Comparison of ENCODE assay signal across 3 cellular contexts in the genomic region with DNA sequence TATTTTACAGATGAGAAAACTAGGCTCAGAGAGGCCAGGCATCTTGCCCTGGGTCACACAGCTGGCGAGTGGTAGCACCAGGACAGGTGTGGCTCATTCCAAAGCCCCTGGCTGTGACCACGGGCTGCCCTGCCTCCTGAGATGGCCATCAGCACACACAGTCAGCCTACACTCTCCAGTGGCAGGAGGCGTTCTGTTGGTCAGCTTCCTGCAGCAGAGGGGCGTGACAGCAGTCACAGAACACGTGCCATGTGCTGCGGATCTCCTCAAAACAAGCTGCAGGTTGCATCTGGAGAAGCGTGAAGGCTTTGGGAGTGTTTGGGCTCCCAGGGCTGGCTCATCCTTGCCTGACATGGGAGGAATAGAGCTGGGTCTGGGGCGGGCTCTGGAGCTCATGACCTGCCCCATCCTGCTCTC.
TF ChIP-seq lines count a peak whose summit lies in the region.

No MANE protein-coding gene starts in this region.

TF ChIP-seq in IMR-90, 13 proteins besides CTCF, POLR2A, EP300 and RAD21:
- TF ChIP-seq, protein P1, sequence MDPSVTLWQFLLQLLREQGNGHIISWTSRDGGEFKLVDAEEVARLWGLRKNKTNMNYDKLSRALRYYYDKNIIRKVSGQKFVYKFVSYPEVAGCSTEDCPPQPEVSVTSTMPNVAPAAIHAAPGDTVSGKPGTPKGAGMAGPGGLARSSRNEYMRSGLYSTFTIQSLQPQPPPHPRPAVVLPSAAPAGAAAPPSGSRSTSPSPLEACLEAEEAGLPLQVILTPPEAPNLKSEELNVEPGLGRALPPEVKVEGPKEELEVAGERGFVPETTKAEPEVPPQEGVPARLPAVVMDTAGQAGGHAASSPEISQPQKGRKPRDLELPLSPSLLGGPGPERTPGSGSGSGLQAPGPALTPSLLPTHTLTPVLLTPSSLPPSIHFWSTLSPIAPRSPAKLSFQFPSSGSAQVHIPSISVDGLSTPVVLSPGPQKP (IDR thresholded peaks at IDR 0.05; ENCODE audit: borderline replicate concordance, low read depth, low read length), result no peak
- no peak for TF ChIP-seq MAZ (IDR thresholded peaks at IDR 0.05; ENCODE audit: borderline replicate concordance, low read depth, low read length)
- no peak for TF ChIP-seq RCOR1 (IDR thresholded peaks at IDR 0.05; ENCODE audit: insufficient replicate concordance, low read length)
- TF ChIP-seq, protein P2, sequence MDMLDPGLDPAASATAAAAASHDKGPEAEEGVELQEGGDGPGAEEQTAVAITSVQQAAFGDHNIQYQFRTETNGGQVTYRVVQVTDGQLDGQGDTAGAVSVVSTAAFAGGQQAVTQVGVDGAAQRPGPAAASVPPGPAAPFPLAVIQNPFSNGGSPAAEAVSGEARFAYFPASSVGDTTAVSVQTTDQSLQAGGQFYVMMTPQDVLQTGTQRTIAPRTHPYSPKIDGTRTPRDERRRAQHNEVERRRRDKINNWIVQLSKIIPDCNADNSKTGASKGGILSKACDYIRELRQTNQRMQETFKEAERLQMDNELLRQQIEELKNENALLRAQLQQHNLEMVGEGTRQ (IDR thresholded peaks at IDR 0.05; ENCODE audit: low read depth, low read length), result no peak
- no peak for TF ChIP-seq NFE2L2 (IDR thresholded peaks at IDR 0.05; ENCODE audit: low read depth, low read length)
- TF ChIP-seq SMC3 (IDR thresholded peaks at IDR 0.05; ENCODE audit: low read depth, low read length), result no peak
- no peak for TF ChIP-seq CHD1 (IDR thresholded peaks at IDR 0.05; ENCODE audit: low read depth, low read length)
- TF ChIP-seq FOS (IDR thresholded peaks at IDR 0.05; ENCODE audit: low read depth, low read length), result no peak
- no peak for TF ChIP-seq CEBPB (IDR thresholded peaks at IDR 0.05; ENCODE audit: low read depth, low read length)
- TF ChIP-seq BHLHE40 (IDR thresholded peaks at IDR 0.05; ENCODE audit: low read depth, low read length), result no peak
- no peak for TF ChIP-seq MXI1 (IDR thresholded peaks at IDR 0.05; ENCODE audit: borderline replicate concordance, low read depth, low read length)
- no peak for TF ChIP-seq MAFK (IDR thresholded peaks at IDR 0.05; ENCODE audit: low read depth, low read length)
- TF ChIP-seq RFX5 (IDR thresholded peaks at IDR 0.05; ENCODE audit: low read depth, low read length), result no peak

TF ChIP-seq in GM12878, 131 proteins besides CTCF, POLR2A, EP300 and RAD21 (continues in another document):
- TF ChIP-seq, protein P3, sequence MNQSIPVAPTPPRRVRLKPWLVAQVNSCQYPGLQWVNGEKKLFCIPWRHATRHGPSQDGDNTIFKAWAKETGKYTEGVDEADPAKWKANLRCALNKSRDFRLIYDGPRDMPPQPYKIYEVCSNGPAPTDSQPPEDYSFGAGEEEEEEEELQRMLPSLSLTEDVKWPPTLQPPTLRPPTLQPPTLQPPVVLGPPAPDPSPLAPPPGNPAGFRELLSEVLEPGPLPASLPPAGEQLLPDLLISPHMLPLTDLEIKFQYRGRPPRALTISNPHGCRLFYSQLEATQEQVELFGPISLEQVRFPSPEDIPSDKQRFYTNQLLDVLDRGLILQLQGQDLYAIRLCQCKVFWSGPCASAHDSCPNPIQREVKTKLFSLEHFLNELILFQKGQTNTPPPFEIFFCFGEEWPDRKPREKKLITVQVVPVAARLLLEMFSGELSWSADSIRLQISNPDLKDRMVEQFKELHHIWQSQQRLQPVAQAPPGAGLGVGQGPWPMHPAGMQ (IDR thresholded peaks at IDR 0.05; ENCODE audit: borderline replicate concordance), result no peak
- TF ChIP-seq, protein P4, sequence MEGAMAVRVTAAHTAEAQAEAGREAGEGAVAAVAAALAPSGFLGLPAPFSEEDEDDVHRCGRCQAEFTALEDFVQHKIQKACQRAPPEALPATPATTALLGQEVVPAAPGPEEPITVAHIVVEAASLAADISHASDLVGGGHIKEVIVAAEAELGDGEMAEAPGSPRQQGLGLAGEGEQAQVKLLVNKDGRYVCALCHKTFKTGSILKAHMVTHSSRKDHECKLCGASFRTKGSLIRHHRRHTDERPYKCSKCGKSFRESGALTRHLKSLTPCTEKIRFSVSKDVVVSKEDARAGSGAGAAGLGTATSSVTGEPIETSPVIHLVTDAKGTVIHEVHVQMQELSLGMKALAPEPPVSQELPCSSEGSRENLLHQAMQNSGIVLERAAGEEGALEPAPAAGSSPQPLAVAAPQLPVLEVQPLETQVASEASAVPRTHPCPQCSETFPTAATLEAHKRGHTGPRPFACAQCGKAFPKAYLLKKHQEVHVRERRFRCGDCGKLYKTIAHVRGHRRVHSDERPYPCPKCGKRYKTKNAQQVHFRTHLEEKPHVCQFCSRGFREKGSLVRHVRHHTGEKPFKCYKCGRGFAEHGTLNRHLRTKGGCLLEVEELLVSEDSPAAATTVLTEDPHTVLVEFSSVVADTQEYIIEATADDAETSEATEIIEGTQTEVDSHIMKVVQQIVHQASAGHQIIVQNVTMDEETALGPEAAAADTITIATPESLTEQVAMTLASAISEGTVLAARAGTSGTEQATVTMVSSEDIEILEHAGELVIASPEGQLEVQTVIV (IDR thresholded peaks at IDR 0.05; ENCODE audit: borderline replicate concordance, partially characterized antibody), result no peak
- TF ChIP-seq ETV6 (conservative IDR thresholded peaks at IDR 0.05 in 1 of 2, IDR thresholded peaks at IDR 0.05 in 1 of 2; ENCODE audit: borderline replicate concordance in 1 of 2, low read depth in 1 of 2) (no peak), SMC3 (IDR thresholded peaks at IDR 0.05; ENCODE audit: borderline replicate concordance, low read length) (no peak), SREBF2 (IDR thresholded peaks at IDR 0.05; ENCODE audit: low read length) (no peak), POLR2AphosphoS2 (IDR thresholded peaks at IDR 0.05; ENCODE audit: low read depth, low read length) (no peak)
- TF ChIP-seq, protein P5, sequence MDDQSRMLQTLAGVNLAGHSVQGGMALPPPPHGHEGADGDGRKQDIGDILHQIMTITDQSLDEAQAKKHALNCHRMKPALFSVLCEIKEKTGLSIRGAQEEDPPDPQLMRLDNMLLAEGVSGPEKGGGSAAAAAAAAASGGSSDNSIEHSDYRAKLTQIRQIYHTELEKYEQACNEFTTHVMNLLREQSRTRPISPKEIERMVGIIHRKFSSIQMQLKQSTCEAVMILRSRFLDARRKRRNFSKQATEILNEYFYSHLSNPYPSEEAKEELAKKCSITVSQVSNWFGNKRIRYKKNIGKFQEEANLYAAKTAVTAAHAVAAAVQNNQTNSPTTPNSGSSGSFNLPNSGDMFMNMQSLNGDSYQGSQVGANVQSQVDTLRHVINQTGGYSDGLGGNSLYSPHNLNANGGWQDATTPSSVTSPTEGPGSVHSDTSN (IDR thresholded peaks at IDR 0.05; ENCODE audit: insufficient replicate concordance, low read depth, low read length), result no peak
- TF ChIP-seq, protein P6, sequence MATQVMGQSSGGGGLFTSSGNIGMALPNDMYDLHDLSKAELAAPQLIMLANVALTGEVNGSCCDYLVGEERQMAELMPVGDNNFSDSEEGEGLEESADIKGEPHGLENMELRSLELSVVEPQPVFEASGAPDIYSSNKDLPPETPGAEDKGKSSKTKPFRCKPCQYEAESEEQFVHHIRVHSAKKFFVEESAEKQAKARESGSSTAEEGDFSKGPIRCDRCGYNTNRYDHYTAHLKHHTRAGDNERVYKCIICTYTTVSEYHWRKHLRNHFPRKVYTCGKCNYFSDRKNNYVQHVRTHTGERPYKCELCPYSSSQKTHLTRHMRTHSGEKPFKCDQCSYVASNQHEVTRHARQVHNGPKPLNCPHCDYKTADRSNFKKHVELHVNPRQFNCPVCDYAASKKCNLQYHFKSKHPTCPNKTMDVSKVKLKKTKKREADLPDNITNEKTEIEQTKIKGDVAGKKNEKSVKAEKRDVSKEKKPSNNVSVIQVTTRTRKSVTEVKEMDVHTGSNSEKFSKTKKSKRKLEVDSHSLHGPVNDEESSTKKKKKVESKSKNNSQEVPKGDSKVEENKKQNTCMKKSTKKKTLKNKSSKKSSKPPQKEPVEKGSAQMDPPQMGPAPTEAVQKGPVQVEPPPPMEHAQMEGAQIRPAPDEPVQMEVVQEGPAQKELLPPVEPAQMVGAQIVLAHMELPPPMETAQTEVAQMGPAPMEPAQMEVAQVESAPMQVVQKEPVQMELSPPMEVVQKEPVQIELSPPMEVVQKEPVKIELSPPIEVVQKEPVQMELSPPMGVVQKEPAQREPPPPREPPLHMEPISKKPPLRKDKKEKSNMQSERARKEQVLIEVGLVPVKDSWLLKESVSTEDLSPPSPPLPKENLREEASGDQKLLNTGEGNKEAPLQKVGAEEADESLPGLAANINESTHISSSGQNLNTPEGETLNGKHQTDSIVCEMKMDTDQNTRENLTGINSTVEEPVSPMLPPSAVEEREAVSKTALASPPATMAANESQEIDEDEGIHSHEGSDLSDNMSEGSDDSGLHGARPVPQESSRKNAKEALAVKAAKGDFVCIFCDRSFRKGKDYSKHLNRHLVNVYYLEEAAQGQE (IDR thresholded peaks at IDR 0.05; ENCODE audit: low read depth, low read length), result no peak

TF ChIP-seq in neural cell, 6 proteins besides CTCF, POLR2A, EP300 and RAD21:
- TF ChIP-seq POLR2AphosphoS5 (IDR thresholded peaks at IDR 0.05) (no peak), MXI1 (conservative IDR thresholded peaks at IDR 0.05; ENCODE audit: poor library complexity, severe bottlenecking) (no peak), SMC3 (conservative IDR thresholded peaks at IDR 0.05; ENCODE audit: poor library complexity) (no peak), TAF1 (IDR thresholded peaks at IDR 0.05; ENCODE audit: low read depth) (no peak)
